ENCODE assay signal across 33 cellular contexts in the genomic region with DNA sequence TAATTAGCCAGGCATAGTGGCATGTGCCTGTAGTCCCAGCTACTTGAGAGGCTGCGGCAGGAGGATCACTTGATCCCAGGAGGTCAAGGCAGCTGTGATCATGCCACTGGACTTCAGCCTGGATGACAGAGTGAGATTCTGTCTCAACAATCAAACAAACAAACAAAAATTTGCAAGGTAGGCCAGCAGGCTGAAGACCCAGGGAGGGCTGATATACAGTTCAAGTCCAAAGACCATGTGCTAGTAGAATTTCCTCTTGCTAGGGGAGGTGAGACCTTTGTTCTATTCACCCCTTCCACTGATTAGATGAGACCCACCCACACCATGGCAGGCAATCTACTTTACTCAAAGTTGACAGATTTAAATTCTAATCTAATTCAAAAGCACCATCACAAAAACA.
"Had no signal": no experiment of that assay in that cellular context is flagged by ENCODE, and none has a peak within 500 bp of the region (broad histone marks: within the 10 kb centered on the region; RNA-seq: fewer than 3 reads in every experiment).

No MANE protein-coding gene starts in this region.

- H3K9me3 Mint-ChIP-seq: activated CD4-positive, alpha-beta memory T cell treated with anti-CD3 and anti-CD28 coated beads for 36 hours; activated CD4-positive, alpha-beta T cell treated with anti-CD3 and anti-CD28 coated beads, Interleukin-2, amount 10 ng/mL, durations not matched to agents 24 days and 14 days; activated naive CD4-positive, alpha-beta T cell treated with anti-CD3 and anti-CD28 coated beads for 36 hours; activated naive CD4-positive, alpha-beta T cell treated with anti-CD3 and anti-CD28 coated beads, Interleukin-2, amount 50 U/mL, for 24 hours; activated naive CD8-positive, alpha-beta T cell treated with anti-CD3 and anti-CD28 coated beads for 36 hours; activated naive CD8-positive, alpha-beta T cell treated with anti-CD3 and anti-CD28 coated beads, Interleukin-2, amount 50 U/mL, for 24 hours; activated T-helper 1 cell treated with anti-CD3 and anti-CD28 coated beads, Interleukin-12 subunit alpha, Interleukin-12 subunit beta, Interleukin-2, Interleukin-4 antibody, amounts not matched to agents 30 ng/mL and 10 ng/mL and 1 ng/mL, durations not matched to agents 14 hours and 24 hours and 36 hours; activated T-helper 2 cell treated with anti-CD3 and anti-CD28 coated beads, Interferon-gamma antibody, Interleukin-2, Interleukin-4, amounts not matched to agents 10 μg/mL and 5 μg/mL and 100 μg/mL, durations not matched to agents 14 hours and 24 hours and 36 hours; effector memory CD8-positive, alpha-beta T cell had no signal

- DNase-seq: activated CD4-positive, alpha-beta memory T cell treated with anti-CD3 and anti-CD28 coated beads for 36 hours; activated CD4-positive, alpha-beta T cell treated with anti-CD3 and anti-CD28 coated beads for 36 hours; activated CD4-positive, alpha-beta T cell treated with anti-CD3 and anti-CD28 coated beads, Interleukin-2, amount 10 ng/mL, durations not matched to agents 24 days and 14 days; activated CD4-positive, CD25-positive, alpha-beta regulatory T cell; activated CD4-positive, CD25-positive, alpha-beta regulatory T cell treated with anti-CD3 and anti-CD28 coated beads, Interleukin-2, amount 50 U/mL, for 72 hours; activated CD8-positive, alpha-beta memory T cell treated with anti-CD3 and anti-CD28 coated beads, Interleukin-2, amount 10 ng/mL, durations not matched to agents 7 days and 5 days; activated CD8-positive, alpha-beta memory T cell treated with anti-CD3 and anti-CD28 coated beads, Interleukin-2, amount 50 U/mL, for 4 hours; activated CD8-positive, alpha-beta T cell treated with anti-CD3 and anti-CD28 coated beads, Interleukin-2, amount 10 ng/mL, durations not matched to agents 7 days and 5 days; activated effector memory CD4-positive, alpha-beta T cell treated with anti-CD3 and anti-CD28 coated beads, Interleukin-2, amount 50 U/mL, for 16 hours; activated naive CD4-positive, alpha-beta T cell treated with anti-CD3 and anti-CD28 coated beads for 36 hours; activated naive CD8-positive, alpha-beta T cell treated with anti-CD3 and anti-CD28 coated beads for 36 hours; activated naive CD8-positive, alpha-beta T cell treated with anti-CD3 and anti-CD28 coated beads, Interleukin-2, amount 50 U/mL, for 24 hours; activated T-cell treated with anti-CD3 and anti-CD28 coated beads, Interleukin-2, amount 50 U/mL, for 1 hour; activated T-cell treated with anti-CD3 and anti-CD28 coated beads, Interleukin-2, amount 50 U/mL, for 48 hours; adrenal gland; amygdala; aorta; body of pancreas; caudate nucleus; cortex of kidney; dermis blood vessel endothelial cell; effector CD4-positive, alpha-beta T cell; effector memory CD8-positive, alpha-beta T cell; erythroblast; foreskin keratinocyte; gastrocnemius medialis; T-helper 1 cell; T-helper 2 cell had no signal

- H3K4me3 Mint-ChIP-seq: activated CD4-positive, alpha-beta memory T cell treated with anti-CD3 and anti-CD28 coated beads for 36 hours; activated CD4-positive, alpha-beta T cell treated with anti-CD3 and anti-CD28 coated beads for 36 hours; activated CD4-positive, alpha-beta T cell treated with anti-CD3 and anti-CD28 coated beads, Interleukin-2, amount 10 ng/mL, durations not matched to agents 24 days and 14 days; activated CD8-positive, alpha-beta memory T cell treated with anti-CD3 and anti-CD28 coated beads, Interleukin-2, amount 10 ng/mL, durations not matched to agents 7 days and 5 days; activated CD8-positive, alpha-beta T cell treated with anti-CD3 and anti-CD28 coated beads, Interleukin-2, amount 10 ng/mL, durations not matched to agents 7 days and 5 days; activated naive CD4-positive, alpha-beta T cell treated with anti-CD3 and anti-CD28 coated beads for 36 hours; activated naive CD4-positive, alpha-beta T cell treated with anti-CD3 and anti-CD28 coated beads, Interleukin-2, amount 50 U/mL, for 24 hours; activated naive CD8-positive, alpha-beta T cell treated with anti-CD3 and anti-CD28 coated beads for 36 hours; activated naive CD8-positive, alpha-beta T cell treated with anti-CD3 and anti-CD28 coated beads, Interleukin-2, amount 50 U/mL, for 24 hours; activated T-helper 1 cell treated with anti-CD3 and anti-CD28 coated beads, Interleukin-12 subunit alpha, Interleukin-12 subunit beta, Interleukin-2, Interleukin-4 antibody, amounts not matched to agents 30 ng/mL and 10 ng/mL and 1 ng/mL, durations not matched to agents 14 hours and 24 hours and 36 hours; effector memory CD8-positive, alpha-beta T cell had no signal

- ATAC-seq: activated CD4-positive, alpha-beta T cell treated with anti-CD3 and anti-CD28 coated beads for 36 hours; activated CD8-positive, alpha-beta memory T cell treated with anti-CD3 and anti-CD28 coated beads, Interleukin-2, amount 10 ng/mL, durations not matched to agents 7 days and 5 days; activated CD8-positive, alpha-beta T cell treated with anti-CD3 and anti-CD28 coated beads, Interleukin-2, amount 10 ng/mL, durations not matched to agents 7 days and 5 days; activated naive CD8-positive, alpha-beta T cell treated with anti-CD3 and anti-CD28 coated beads, Interleukin-2, amount 50 U/mL, for 24 hours; body of pancreas; effector memory CD8-positive, alpha-beta T cell; foreskin keratinocyte; gastrocnemius medialis had no signal

- FAIRE-seq: colon had no signal

- H3K9me3 ChIP-seq: adrenal gland, body of pancreas, esophagus muscularis mucosa, gastrocnemius medialis had no signal

- H3K27me3 ChIP-seq: adrenal gland, body of pancreas, esophagus muscularis mucosa, foreskin keratinocyte, gastrocnemius medialis had no signal

- H3K4me1 ChIP-seq: foreskin keratinocyte had no signal

- H3K27ac ChIP-seq: adrenal gland, body of pancreas, esophagus muscularis mucosa, foreskin keratinocyte, gastrocnemius medialis had no signal

- H3K27ac Mint-ChIP-seq: activated CD4-positive, alpha-beta memory T cell treated with anti-CD3 and anti-CD28 coated beads for 36 hours; activated CD4-positive, alpha-beta T cell treated with anti-CD3 and anti-CD28 coated beads for 36 hours; activated CD4-positive, alpha-beta T cell treated with anti-CD3 and anti-CD28 coated beads, Interleukin-2, amount 10 ng/mL, durations not matched to agents 24 days and 14 days; activated CD8-positive, alpha-beta memory T cell treated with anti-CD3 and anti-CD28 coated beads, Interleukin-2, amount 10 ng/mL, durations not matched to agents 7 days and 5 days; activated CD8-positive, alpha-beta T cell treated with anti-CD3 and anti-CD28 coated beads, Interleukin-2, amount 10 ng/mL, durations not matched to agents 7 days and 5 days; activated naive CD4-positive, alpha-beta T cell treated with anti-CD3 and anti-CD28 coated beads for 36 hours; activated naive CD4-positive, alpha-beta T cell treated with anti-CD3 and anti-CD28 coated beads, Interleukin-2, amount 50 U/mL, for 24 hours; activated naive CD8-positive, alpha-beta T cell treated with anti-CD3 and anti-CD28 coated beads for 36 hours; activated naive CD8-positive, alpha-beta T cell treated with anti-CD3 and anti-CD28 coated beads, Interleukin-2, amount 50 U/mL, for 24 hours; activated T-helper 1 cell treated with anti-CD3 and anti-CD28 coated beads, Interleukin-12 subunit alpha, Interleukin-12 subunit beta, Interleukin-2, Interleukin-4 antibody, amounts not matched to agents 30 ng/mL and 10 ng/mL and 1 ng/mL, durations not matched to agents 14 hours and 24 hours and 36 hours; activated T-helper 2 cell treated with anti-CD3 and anti-CD28 coated beads, Interferon-gamma antibody, Interleukin-2, Interleukin-4, amounts not matched to agents 10 μg/mL and 5 μg/mL and 100 μg/mL, durations not matched to agents 14 hours and 24 hours and 36 hours; effector memory CD8-positive, alpha-beta T cell had no signal

- H3K27me3 Mint-ChIP-seq: activated CD4-positive, alpha-beta memory T cell treated with anti-CD3 and anti-CD28 coated beads for 36 hours; activated CD4-positive, alpha-beta T cell treated with anti-CD3 and anti-CD28 coated beads for 36 hours; activated CD4-positive, alpha-beta T cell treated with anti-CD3 and anti-CD28 coated beads, Interleukin-2, amount 10 ng/mL, durations not matched to agents 24 days and 14 days; activated CD8-positive, alpha-beta memory T cell treated with anti-CD3 and anti-CD28 coated beads, Interleukin-2, amount 10 ng/mL, durations not matched to agents 7 days and 5 days; activated naive CD4-positive, alpha-beta T cell treated with anti-CD3 and anti-CD28 coated beads, Interleukin-2, amount 50 U/mL, for 24 hours; activated naive CD8-positive, alpha-beta T cell treated with anti-CD3 and anti-CD28 coated beads for 36 hours; activated naive CD8-positive, alpha-beta T cell treated with anti-CD3 and anti-CD28 coated beads, Interleukin-2, amount 50 U/mL, for 24 hours; effector memory CD8-positive, alpha-beta T cell had no signal

- H3K4me3 ChIP-seq: adrenal gland, body of pancreas, esophagus muscularis mucosa, gastrocnemius medialis had no signal

- H3K36me3 Mint-ChIP-seq: activated CD4-positive, alpha-beta memory T cell treated with anti-CD3 and anti-CD28 coated beads for 36 hours; activated CD8-positive, alpha-beta memory T cell treated with anti-CD3 and anti-CD28 coated beads, Interleukin-2, amount 10 ng/mL, durations not matched to agents 7 days and 5 days; activated naive CD4-positive, alpha-beta T cell treated with anti-CD3 and anti-CD28 coated beads, Interleukin-2, amount 50 U/mL, for 24 hours; activated naive CD8-positive, alpha-beta T cell treated with anti-CD3 and anti-CD28 coated beads for 36 hours had no signal

- H3K36me3 ChIP-seq: adrenal gland, esophagus muscularis mucosa, gastrocnemius medialis had no signal
